8 cellular contexts compared by ENCODE assay signal in genomic region chr2:215920244-215921100, GRCh38.
DNase-seq lines count a peak whose midpoint lies in the region; ATAC-seq lines count a peak whose summit lies in the region.

No MANE protein-coding gene starts in this region.

- POLR2A ChIA-PET in CD8-positive, alpha-beta memory T cell (lab: Charles Lee), result no interaction called here

- peak; percentile 13 to 62 (median 32) for DNase-seq in CD8-positive, alpha-beta memory T cell
- peak; percentile 23 for DNase-seq in GM19240 (ENCODE audit: insufficient read length, low spot score)
- peak; percentile 80 for DNase-seq in NCI-H2227 treated with DMSO at 0.1 percent for 48 hours (lab: John Stamatoyannopoulos, UW)
- DNase-seq in activated CD4-positive, alpha-beta T cell treated with anti-CD3 and anti-CD28 coated beads, Interleukin-2, amount 10 ng/mL, durations not matched to agents 24 days and 14 days, result peak; percentile 86
- DNase-seq in dermis microvascular lymphatic vessel endothelial cell (ENCODE audit: low read depth in 2 of 2), result peak; percentile 58 to 88
- peak; percentile 86 for DNase-seq in medulla oblongata (ENCODE audit: extremely low spot score)
- DNase-seq in stimulated activated CD8-positive, alpha-beta memory T cell treated with anti-CD3 and anti-CD28 coated beads, Interleukin-4, amount 100 ng/mL, for 24 hours (ENCODE audit: low read depth), result peak; percentile 19

- no peaks in the 10 kb centered on the region for H3K4me1 ChIP-seq in CD8-positive, alpha-beta memory T cell (ENCODE audit: insufficient read depth, low read length)

- H3K9me3 Mint-ChIP-seq in CD8-positive, alpha-beta memory T cell, result no peaks in the 10 kb centered on the region
- H3K9me3 Mint-ChIP-seq in activated CD4-positive, alpha-beta T cell treated with anti-CD3 and anti-CD28 coated beads, Interleukin-2, amount 10 ng/mL, durations not matched to agents 24 days and 14 days, result no peaks in the 10 kb centered on the region

- H3K9me3 ChIP-seq in CD8-positive, alpha-beta memory T cell (ENCODE audit: low read length), result no peaks in the 10 kb centered on the region

- no peak overlapping the region for H3K4me3 Mint-ChIP-seq in CD8-positive, alpha-beta memory T cell
- no peak overlapping the region for H3K4me3 Mint-ChIP-seq in activated CD4-positive, alpha-beta T cell treated with anti-CD3 and anti-CD28 coated beads, Interleukin-2, amount 10 ng/mL, durations not matched to agents 24 days and 14 days

- no peaks in the 10 kb centered on the region for H3K36me3 Mint-ChIP-seq in CD8-positive, alpha-beta memory T cell
- H3K36me3 Mint-ChIP-seq in activated CD4-positive, alpha-beta T cell treated with anti-CD3 and anti-CD28 coated beads, Interleukin-2, amount 10 ng/mL, durations not matched to agents 24 days and 14 days (ENCODE audit: low read depth), result no peaks in the 10 kb centered on the region

- H3K27ac ChIP-seq in CD8-positive, alpha-beta memory T cell (ENCODE audit: low read depth, low read length), result no peak overlapping the region

- H3K27ac Mint-ChIP-seq in CD8-positive, alpha-beta memory T cell, result no peak overlapping the region
- H3K27ac Mint-ChIP-seq in activated CD4-positive, alpha-beta T cell treated with anti-CD3 and anti-CD28 coated beads, Interleukin-2, amount 10 ng/mL, durations not matched to agents 24 days and 14 days, result no peak overlapping the region

- peaks cover 0 to 8% (median 2%) of the 10 kb centered on the region in 3 donors for H3K4me1 Mint-ChIP-seq in CD8-positive, alpha-beta memory T cell
- peaks cover 4% of the 10 kb centered on the region for H3K4me1 Mint-ChIP-seq in activated CD4-positive, alpha-beta T cell treated with anti-CD3 and anti-CD28 coated beads, Interleukin-2, amount 10 ng/mL, durations not matched to agents 24 days and 14 days

- intact Hi-C loops in activated CD4-positive, alpha-beta T cell treated with anti-CD3 and anti-CD28 coated beads, Interleukin-2, amount 10 ng/mL, durations not matched to agents 24 days and 14 days (cut with micrococcal nuclease), result loop anchor here (1.0 kb wide), 1 partner anchor 466 kb away; no protein-coding TSS in a partner anchor

- ATAC-seq in HG03175 (IDR thresholded peaks at IDR 0.05; ENCODE audit: unreplicated experiment), result peak; percentile 50

- H3K4me3 ChIP-seq in CD8-positive, alpha-beta memory T cell (ENCODE audit: low read length), result no peak overlapping the region

- CTCF ChIA-PET in CD8-positive, alpha-beta memory T cell (lab: Charles Lee), result interaction anchor here (0.6 kb wide), 1 partner anchor 747 kb away, joined by 3 read pairs; no protein-coding TSS in a partner anchor

- H3K36me3 ChIP-seq in CD8-positive, alpha-beta memory T cell (ENCODE audit: insufficient read depth, low read length), result no peaks in the 10 kb centered on the region

- H3K27me3 Mint-ChIP-seq in CD8-positive, alpha-beta memory T cell, result peaks cover 15 to 19% of the 10 kb centered on the region in 2 donors
- peaks cover 1% of the 10 kb centered on the region for H3K27me3 Mint-ChIP-seq in activated CD4-positive, alpha-beta T cell treated with anti-CD3 and anti-CD28 coated beads, Interleukin-2, amount 10 ng/mL, durations not matched to agents 24 days and 14 days

- no peaks in the 10 kb centered on the region for H3K27me3 ChIP-seq in CD8-positive, alpha-beta memory T cell (ENCODE audit: insufficient read depth, low read length, poor library complexity, severe bottlenecking)

Comparison
In these comparisons a context has a peak if more than half of its experiments do, and no peak if none do; other contexts are left out.
1. DNase-seq: peak in every context shown above with its lines; median percentile 86 in activated CD4-positive, alpha-beta T cell treated with anti-CD3 and anti-CD28 coated beads, Interleukin-2, amount 10 ng/mL, durations not matched to agents 24 days and 14 days; 86 in medulla oblongata; 80 in NCI-H2227 treated with DMSO at 0.1 percent for 48 hours; 73 in dermis microvascular lymphatic vessel endothelial cell; 32 in CD8-positive, alpha-beta memory T cell; 23 in GM19240; 19 in stimulated activated CD8-positive, alpha-beta memory T cell treated with anti-CD3 and anti-CD28 coated beads, Interleukin-4, amount 100 ng/mL, for 24 hours.